In genomic region chr17:60463157-60463820, GRCh38 we compare ENCODE assay signal across 21 cellular contexts. TPM values are rescaled to one million over a fixed set of nuclear protein-coding genes. Genes with fewer than 3 reads are reported as not detected.
"Had no signal": no experiment of that assay in that cellular context is flagged by ENCODE, and none has a peak within 500 bp of the region (broad histone marks: within the 10 kb centered on the region; RNA-seq: fewer than 3 reads in every experiment).

No MANE protein-coding gene starts in this region.

- ATAC-seq: lower lobe of right lung, pancreas had no signal

- DNase-seq: activated CD4-positive, CD25-positive, alpha-beta regulatory T cell treated with anti-CD3 and anti-CD28 coated beads, Interleukin-2, amount 50 U/mL, for 72 hours; activated naive CD4-positive, alpha-beta T cell; activated naive CD8-positive, alpha-beta T cell treated with anti-CD3 and anti-CD28 coated beads, Interleukin-2, amount 10 ng/mL, durations not matched to agents 7 days and 5 days; anterior cingulate cortex; brain microvascular endothelial cell; dermis blood vessel endothelial cell; endodermal cell; foreskin fibroblast; glutamatergic neuron; lower lobe of right lung; midbrain; naive B cell; pancreas; sigmoid colon; stimulated activated CD4-positive, alpha-beta T cell treated with anti-CD3 and anti-CD28 coated beads, Interleukin-2, amount 100 ng/mL, for 24 hours; T-helper 1 cell; T1000; thyroid gland; uterus had no signal

- H3K27me3 ChIP-seq: brain microvascular endothelial cell, pancreas, sigmoid colon, thyroid gland, uterus had no signal

- H3K9me3 ChIP-seq: lower lobe of right lung, pancreas, sigmoid colon, thyroid gland, uterus had no signal

- H3K27ac ChIP-seq: brain microvascular endothelial cell, lower lobe of right lung, pancreas, sigmoid colon, thyroid gland, uterus had no signal

- H3K4me1 ChIP-seq: uterus had no signal

- H3K4me3 ChIP-seq: lower lobe of right lung, pancreas, sigmoid colon, thyroid gland, uterus had no signal

- H3K36me3 ChIP-seq: uterus had no signal

RNA-seq across cellular contexts. Expression of gene CHCT1, which starts 41.0 kb away (rescaled TPM):
- total RNA-seq: activated CD8-positive, alpha-beta memory T cell treated with anti-CD3 and anti-CD28 coated beads for 36 hours; activated naive CD8-positive, alpha-beta T cell treated with anti-CD3 and anti-CD28 coated beads, Interleukin-2, amount 10 ng/mL, durations not matched to agents 7 days and 5 days; dermis blood vessel endothelial cell; endodermal cell; epithelial cell of proximal tubule; lower lobe of right lung; pancreas; sigmoid colon; thyroid gland; uterus had no signal
- polyA plus RNA-seq: sigmoid colon had no signal
